In genomic region chr11:75142714-75143419, GRCh38 we compare ENCODE assay signal across 9 cellular contexts. TPM values are rescaled to one million over a fixed set of nuclear protein-coding genes. Genes with fewer than 3 reads are reported as not detected.
A peak's percentile ranks its signal among the peaks of the same experiment; 100 is the strongest.
DNase-seq lines count a peak whose midpoint lies in the region; ATAC-seq and TF ChIP-seq lines count a peak whose summit lies in the region.
"Had no signal": no experiment of that assay in that cellular context is flagged by ENCODE, and none has a peak within 500 bp of the region (broad histone marks: within the 10 kb centered on the region; RNA-seq: fewer than 3 reads in every experiment).

No MANE protein-coding gene starts in this region.

- 0 out of 2 replicates have a peak overlapping the region, but pooled peaks have one; percentile 26 for H3K4me3 ChIP-seq in PC-3 (ENCODE audit: low read length)

- no TSS peak for BruUV-seq in PC-3 (replicated peaks; lab: Mats Ljungman, UMichigan)

- TF ChIP-seq POLR2A in erythroblast (IDR thresholded peaks at IDR 0.05; ENCODE audit: low read length) = no peak

- no peaks in the 10 kb centered on the region for H3K79me2 ChIP-seq in PC-3 (ENCODE audit: low read length)

- POLR2A ChIA-PET in PC-3 (lab: Charles Lee; ENCODE audit: unreplicated experiment) = no interaction called here

- no peaks in the 10 kb centered on the region for H3K9me2 ChIP-seq in PC-3 (replicated peaks; ENCODE audit: low read length)

- peaks cover 32% of the 10 kb centered on the region for H3K27me3 ChIP-seq in PC-3 (ENCODE audit: low read length)

- intact Hi-C loops in PC-3 (cut with micrococcal nuclease) = loop anchor here (1.0 kb wide), 3 partner anchors 62 to 214 kb away; no protein-coding TSS in a partner anchor

- H3K36me3 ChIP-seq in PC-3 (ENCODE audit: low read depth, low read length) = no peaks in the 10 kb centered on the region

- CTCF ChIA-PET in PC-3 (lab: Charles Lee) = interaction anchor here (0.8 to 1.6 kb wide), 6 partner anchors 61 to 213 kb away, joined by 3 to 20 read pairs (median 6); no protein-coding TSS in a partner anchor

- no peaks in the 10 kb centered on the region for H3K36me3 Mint-ChIP-seq in naive B cell

- H4K20me1 ChIP-seq in PC-3 (ENCODE audit: low read length) = no peaks in the 10 kb centered on the region

- H3K9me3 ChIP-seq in PC-3 (ENCODE audit: low read length) = no peaks in the 10 kb centered on the region

- peaks cover 23 to 45% (median 30%) of the 10 kb centered on the region in 3 donors for H3K27me3 Mint-ChIP-seq in naive B cell

- peak overlapping the region; percentile 67 for H2AFZ ChIP-seq in PC-3 (ENCODE audit: low read length)

- no peaks in the 10 kb centered on the region for H3F3A ChIP-seq in PC-3 (ENCODE audit: low read length, unreplicated experiment)

- H3K4me1 ChIP-seq in PC-3 (ENCODE audit: insufficient read depth, low read length) = peaks cover 11% of the 10 kb centered on the region

- H3K4me1 Mint-ChIP-seq in naive B cell = peaks cover 10 to 21% (median 11%) of the 10 kb centered on the region in 3 donors

- H3K9me3 Mint-ChIP-seq in naive B cell = no peaks in the 10 kb centered on the region
- H3K9me3 Mint-ChIP-seq: nephron had no signal

- TF ChIP-seq CTCF in GM13977 (IDR thresholded peaks at IDR 0.05; ENCODE audit: extremely low read depth, insufficient read depth, missing control alignments) (peak; percentile 1), PC-3 (conservative IDR thresholded peaks at IDR 0.05; ENCODE audit: low read depth, low read length) (no peak)

- H3K9ac ChIP-seq in PC-3 (ENCODE audit: low read length) = no peak overlapping the region

- H3K27ac Mint-ChIP-seq in naive B cell = peak overlapping the region in 2 of 6 donors; percentile 0 to 75

- peak overlapping the region; percentile 74 for H3K4me2 ChIP-seq in PC-3 (ENCODE audit: low read length)

- H3K27ac ChIP-seq in PC-3 (ENCODE audit: low read length) = 0 out of 2 replicates have a peak overlapping the region, but pooled peaks have one; percentile 10

- H3K4me3 Mint-ChIP-seq in naive B cell = peak overlapping the region in 2 of 8 donors; percentile 8 to 49
- H3K4me3 Mint-ChIP-seq: nephron had no signal

- peak; percentile 59 for DNase-seq in GM13977 (ENCODE audit: low spot score)
- peak; percentile 94 for DNase-seq in PC-3
- DNase-seq in activated T-cell treated with anti-CD3 and anti-CD28 coated beads for 4 hours = peak; percentile 60
- DNase-seq in erythroblast (lab: John Stamatoyannopoulos, UW) = peak; percentile 18 to 74
- DNase-seq in naive B cell = no peak
- DNase-seq in stimulated activated naive CD4-positive, alpha-beta T cell treated with Interleukin-2 at 50 U/mL for 16 hours (lab: John Stamatoyannopoulos, UW) = peak; percentile 68

- ATAC-seq in HG03139 (IDR thresholded peaks at IDR 0.05; ENCODE audit: unreplicated experiment) = peak; percentile 55
- peak; percentile 98 for ATAC-seq in PC-3
- peak; percentile 52 to 69 for ATAC-seq in naive B cell (ENCODE audit: low read depth in 2 of 2)
- no peak for ATAC-seq in GM18498 (IDR thresholded peaks at IDR 0.05; ENCODE audit: unreplicated experiment)

- in situ Hi-C loops in GM13977 (cut with MboI; ENCODE audit: low pct_unique_long_range_greater_than_20kb, low sequenced_read_pairs, unreplicated experiment) = loop anchor here (10.0 kb wide), 1 partner anchor 62 kb away; no protein-coding TSS in a partner anchor

RNA-seq across cellular contexts. Expression of gene SLCO2B1, which starts 8.0 kb away (rescaled TPM):
- total RNA-seq in PC-3 (2014; rRNA removed) = not detected in 2 replicates
- polyA plus RNA-seq in naive B cell (ENCODE audit: low read depth in 6 of 6) = not detected

RNA-seq across cellular contexts. Expression of gene OR2AT4, which starts 46.2 kb away (rescaled TPM):
- total RNA-seq in PC-3 (2014; rRNA removed) = not detected in 2 replicates
- not detected for polyA plus RNA-seq in naive B cell (ENCODE audit: low read depth in 6 of 6)
